Comparison of ENCODE assay signal across 18 cellular contexts in the genomic region with DNA sequence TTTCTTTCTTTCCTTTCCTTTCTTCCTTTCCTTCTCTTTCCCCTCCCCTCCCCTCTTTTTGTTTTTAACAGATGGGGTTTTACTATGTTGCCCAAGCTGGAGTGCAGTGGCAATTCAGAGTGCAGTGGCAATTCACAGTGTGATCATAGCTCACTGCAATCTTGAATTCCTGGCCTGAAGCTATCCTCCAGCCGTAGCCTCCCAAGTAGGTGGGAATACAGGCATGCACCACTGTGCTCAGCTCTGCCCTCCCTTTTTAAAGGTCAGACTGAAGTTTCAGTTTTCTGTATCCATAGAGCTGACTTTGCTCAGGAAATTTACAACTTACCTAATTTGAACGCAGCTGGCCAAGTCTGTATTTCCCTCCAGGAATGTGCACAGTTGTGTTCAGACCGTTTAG.
"Had no signal": no experiment of that assay in that cellular context is flagged by ENCODE, and none has a peak within 500 bp of the region (broad histone marks: within the 10 kb centered on the region; RNA-seq: fewer than 3 reads in every experiment).

No MANE protein-coding gene starts in this region.

- H3K36me3 ChIP-seq: left ventricle myocardium inferior, neutrophil, pancreas, sigmoid colon, spleen, tibial artery, uterus had no signal

- H3K4me1 ChIP-seq: left ventricle myocardium inferior, sigmoid colon, spleen, tibial artery, uterus had no signal

- H3K27ac ChIP-seq: left ventricle myocardium inferior, neutrophil, sigmoid colon, spleen, tibial artery, uterus had no signal

- H3K27me3 ChIP-seq: neutrophil, pancreas, sigmoid colon, spleen, tibial artery, uterus had no signal

- H3K9me3 ChIP-seq: neutrophil, pancreas, sigmoid colon, tibial artery, uterus had no signal

- DNase-seq: activated CD4-positive, alpha-beta memory T cell treated with anti-CD3 and anti-CD28 coated beads for 36 hours; activated CD4-positive, alpha-beta T cell treated with anti-CD3 and anti-CD28 coated beads for 4 hours; activated CD8-positive, alpha-beta memory T cell treated with anti-CD3 and anti-CD28 coated beads, Interleukin-2, amount 10 ng/mL, durations not matched to agents 7 days and 5 days; activated naive CD4-positive, alpha-beta T cell treated with Interleukin-2 at 50 U/mL for 16 hours; activated naive CD8-positive, alpha-beta T cell treated with anti-CD3 and anti-CD28 coated beads, Interleukin-2, amount 10 ng/mL, durations not matched to agents 7 days and 5 days; central memory CD4-positive, alpha-beta T cell; head of caudate nucleus; kidney; left ventricle myocardium inferior; natural killer cell; sigmoid colon; spleen; stimulated activated CD4-positive, alpha-beta T cell treated with anti-CD3 and anti-CD28 coated beads, Interleukin-4, amount 100 ng/mL, for 4 hours; stimulated activated naive CD4-positive, alpha-beta T cell; tibial artery; uterus had no signal

- H3K4me3 ChIP-seq: left ventricle myocardium inferior, sigmoid colon, spleen, tibial artery, uterus had no signal
